In genomic region chr19:35073516-35073915, GRCh38 we compare ENCODE assay signal across 2 cellular contexts.
TF ChIP-seq lines count a peak whose summit lies in the region.

No MANE protein-coding gene starts in this region.

TF ChIP-seq in A549, 52 proteins besides CTCF, POLR2A, EP300 and RAD21 (continued from another document):
- no peak for TF ChIP-seq NR3C1 (IDR thresholded peaks at IDR 0.05)
- no peak for TF ChIP-seq HDAC2 (IDR thresholded peaks at IDR 0.05)
- no peak for TF ChIP-seq MYC (IDR thresholded peaks at IDR 0.05; ENCODE audit: borderline replicate concordance, low read length)
- TF ChIP-seq EHMT2 (IDR thresholded peaks at IDR 0.05; ENCODE audit: low read depth): no peak
- TF ChIP-seq TFCP2L1 (CRISPR knock-in tag; IDR thresholded peaks at IDR 0.05): no peak
- no peak for TF ChIP-seq JUN (IDR thresholded peaks at IDR 0.05)
- TF ChIP-seq FOSL2 (IDR thresholded peaks at IDR 0.05): no peak
- no peak for TF ChIP-seq FOSL2 (CRISPR knock-in tag; IDR thresholded peaks at IDR 0.05)
- no peak for TF ChIP-seq SMC3 (IDR thresholded peaks at IDR 0.05)
- TF ChIP-seq, protein P1, sequence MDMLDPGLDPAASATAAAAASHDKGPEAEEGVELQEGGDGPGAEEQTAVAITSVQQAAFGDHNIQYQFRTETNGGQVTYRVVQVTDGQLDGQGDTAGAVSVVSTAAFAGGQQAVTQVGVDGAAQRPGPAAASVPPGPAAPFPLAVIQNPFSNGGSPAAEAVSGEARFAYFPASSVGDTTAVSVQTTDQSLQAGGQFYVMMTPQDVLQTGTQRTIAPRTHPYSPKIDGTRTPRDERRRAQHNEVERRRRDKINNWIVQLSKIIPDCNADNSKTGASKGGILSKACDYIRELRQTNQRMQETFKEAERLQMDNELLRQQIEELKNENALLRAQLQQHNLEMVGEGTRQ (IDR thresholded peaks at IDR 0.05): no peak
- TF ChIP-seq, protein P2, sequence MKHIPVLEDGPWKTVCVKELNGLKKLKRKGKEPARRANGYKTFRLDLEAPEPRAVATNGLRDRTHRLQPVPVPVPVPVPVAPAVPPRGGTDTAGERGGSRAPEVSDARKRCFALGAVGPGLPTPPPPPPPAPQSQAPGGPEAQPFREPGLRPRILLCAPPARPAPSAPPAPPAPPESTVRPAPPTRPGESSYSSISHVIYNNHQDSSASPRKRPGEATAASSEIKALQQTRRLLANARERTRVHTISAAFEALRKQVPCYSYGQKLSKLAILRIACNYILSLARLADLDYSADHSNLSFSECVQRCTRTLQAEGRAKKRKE (CRISPR knock-in tag; IDR thresholded peaks at IDR 0.05; ENCODE audit: low read depth): no peak
- TF ChIP-seq TP53 (CRISPR knock-in tag; IDR thresholded peaks at IDR 0.05): no peak
- no peak for TF ChIP-seq RARB (CRISPR knock-in tag; IDR thresholded peaks at IDR 0.05)
- no peak for TF ChIP-seq KDM1A (IDR thresholded peaks at IDR 0.05; ENCODE audit: low read depth)
- no peak for TF ChIP-seq RNF2 (IDR thresholded peaks at IDR 0.05; ENCODE audit: borderline replicate concordance, low read depth)

TF ChIP-seq in SK-N-SH, 30 proteins besides CTCF, POLR2A, EP300 and RAD21 (continued from another document):
- no peak for TF ChIP-seq IRF3 (IDR thresholded peaks at IDR 0.05; ENCODE audit: low read depth, low read length)
- TF ChIP-seq, protein P3, sequence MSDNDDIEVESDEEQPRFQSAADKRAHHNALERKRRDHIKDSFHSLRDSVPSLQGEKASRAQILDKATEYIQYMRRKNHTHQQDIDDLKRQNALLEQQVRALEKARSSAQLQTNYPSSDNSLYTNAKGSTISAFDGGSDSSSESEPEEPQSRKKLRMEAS (IDR thresholded peaks at IDR 0.05; ENCODE audit: low read depth): no peak
- TF ChIP-seq, protein P4, sequence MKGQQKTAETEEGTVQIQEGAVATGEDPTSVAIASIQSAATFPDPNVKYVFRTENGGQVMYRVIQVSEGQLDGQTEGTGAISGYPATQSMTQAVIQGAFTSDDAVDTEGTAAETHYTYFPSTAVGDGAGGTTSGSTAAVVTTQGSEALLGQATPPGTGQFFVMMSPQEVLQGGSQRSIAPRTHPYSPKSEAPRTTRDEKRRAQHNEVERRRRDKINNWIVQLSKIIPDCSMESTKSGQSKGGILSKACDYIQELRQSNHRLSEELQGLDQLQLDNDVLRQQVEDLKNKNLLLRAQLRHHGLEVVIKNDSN (IDR thresholded peaks at IDR 0.05; ENCODE audit: borderline replicate concordance, low read depth): no peak
- TF ChIP-seq PBX3 (IDR thresholded peaks at IDR 0.05): no peak
- no peak for TF ChIP-seq GATA2 (CRISPR knock-in tag; IDR thresholded peaks at IDR 0.05)
- TF ChIP-seq TAF1 (IDR thresholded peaks at IDR 0.05; ENCODE audit: borderline replicate concordance, low read depth, low read length): no peak
- no peak for TF ChIP-seq RFX5 (IDR thresholded peaks at IDR 0.05; ENCODE audit: low read length)
- TF ChIP-seq RCOR1 (IDR thresholded peaks at IDR 0.05; ENCODE audit: low read length): no peak
- TF ChIP-seq FOXJ3 (CRISPR knock-in tag; IDR thresholded peaks at IDR 0.05): no peak
- TF ChIP-seq RXRA (IDR thresholded peaks at IDR 0.05; ENCODE audit: borderline replicate concordance, low read depth): no peak
- no peak for TF ChIP-seq SIN3A (IDR thresholded peaks at IDR 0.05; ENCODE audit: borderline replicate concordance, low read depth, low read length)
- TF ChIP-seq, protein P1 (IDR thresholded peaks at IDR 0.05; ENCODE audit: borderline replicate concordance, low read depth, low read length): no peak
- TF ChIP-seq TCF12 (IDR thresholded peaks at IDR 0.05): no peak
- TF ChIP-seq POLR2AphosphoS5 (IDR thresholded peaks at IDR 0.05; ENCODE audit: low read depth, low read length): no peak
TF ChIP-seq in SK-N-SH: peak in this region for 0.
